25 cellular contexts compared by ENCODE assay signal in the genomic region with DNA sequence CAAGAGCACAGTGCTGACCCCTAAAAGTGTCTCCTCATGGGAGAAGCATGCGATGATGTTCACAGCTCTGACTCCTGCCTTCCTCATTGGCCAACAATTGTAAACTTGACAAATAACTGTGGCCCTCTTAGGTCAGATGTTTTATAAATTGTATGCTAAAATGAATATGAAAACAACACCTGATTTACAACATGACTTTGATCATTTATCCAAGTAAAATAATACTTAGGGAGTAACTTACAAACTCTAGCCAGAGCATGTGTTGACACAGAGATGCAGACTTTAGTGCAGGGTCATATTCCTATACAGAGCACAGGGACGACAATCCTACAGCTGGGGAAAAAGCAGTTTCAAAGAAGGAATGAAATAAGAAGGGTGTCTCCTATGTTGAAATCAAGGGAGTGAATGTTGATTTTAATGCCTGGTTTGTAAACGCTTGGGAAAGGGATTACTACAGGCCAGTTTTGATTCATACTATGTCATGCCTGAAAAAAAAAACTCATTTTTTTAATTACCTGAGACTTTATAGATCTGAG.
"Had no signal": no experiment of that assay in that cellular context is flagged by ENCODE, and none has a peak within 500 bp of the region (broad histone marks: within the 10 kb centered on the region; RNA-seq: fewer than 3 reads in every experiment).

No MANE protein-coding gene starts in this region.

- H3K27me3 ChIP-seq: heart right ventricle, stomach, thyroid gland had no signal

- H3K4me1 ChIP-seq: heart right ventricle, lower lobe of right lung, parathyroid adenoma, thyroid gland had no signal

- H3K36me3 ChIP-seq: heart right ventricle, lower lobe of right lung, stomach, thyroid gland had no signal

- H3K36me3 Mint-ChIP-seq: immature natural killer cell; natural killer cell; stimulated activated effector memory CD8-positive, alpha-beta T cell treated with anti-CD3 and anti-CD28 coated beads, Interleukin-12 subunit alpha, Interleukin-12 subunit beta, amount 100 ng/mL, for 72 hours had no signal

- H3K9me3 ChIP-seq: heart right ventricle, lower lobe of right lung, stomach, thyroid gland had no signal

- H2AFZ ChIP-seq: parathyroid adenoma had no signal

- H3K4me1 Mint-ChIP-seq: immature natural killer cell; natural killer cell; stimulated activated effector memory CD8-positive, alpha-beta T cell treated with anti-CD3 and anti-CD28 coated beads, Interleukin-12 subunit alpha, Interleukin-12 subunit beta, amount 100 ng/mL, for 72 hours had no signal

- H3K4me3 ChIP-seq: heart right ventricle, lower lobe of right lung, stomach, thyroid gland had no signal

- H3K4me3 Mint-ChIP-seq: effector memory CD8-positive, alpha-beta T cell; immature natural killer cell; natural killer cell; neural crest cell; stimulated activated effector memory CD8-positive, alpha-beta T cell treated with anti-CD3 and anti-CD28 coated beads, Interleukin-12 subunit alpha, Interleukin-12 subunit beta, amount 100 ng/mL, for 72 hours had no signal

- H3K9me3 Mint-ChIP-seq: effector memory CD8-positive, alpha-beta T cell; immature natural killer cell; natural killer cell; neural crest cell; stimulated activated effector memory CD8-positive, alpha-beta T cell treated with anti-CD3 and anti-CD28 coated beads, Interleukin-12 subunit alpha, Interleukin-12 subunit beta, amount 100 ng/mL, for 72 hours had no signal

- H3K27ac Mint-ChIP-seq: effector memory CD8-positive, alpha-beta T cell; immature natural killer cell; natural killer cell; progenitor cell of endocrine pancreas; stimulated activated effector memory CD8-positive, alpha-beta T cell treated with anti-CD3 and anti-CD28 coated beads, Interleukin-12 subunit alpha, Interleukin-12 subunit beta, amount 100 ng/mL, for 72 hours had no signal

- ATAC-seq: effector memory CD8-positive, alpha-beta T cell; heart right ventricle; left colon; left ventricle myocardium superior; natural killer cell; sciatic nerve; stimulated activated effector memory CD8-positive, alpha-beta T cell treated with anti-CD3 and anti-CD28 coated beads, Interleukin-12 subunit alpha, Interleukin-12 subunit beta, amount 100 ng/mL, for 72 hours had no signal

- DNase-seq: cerebellar nuclear complex; cortex of kidney; effector memory CD8-positive, alpha-beta T cell; foreskin melanocyte; glutamatergic neuron; heart right ventricle; hippocampal formation; immature natural killer cell; islet precursor cell; kidney glomerular epithelial cell; left colon; left ventricle myocardium superior; lower lobe of right lung; natural killer cell; stimulated activated CD4-positive, alpha-beta T cell treated with anti-CD3 and anti-CD28 coated beads, Interleukin-2, amount 100 ng/mL, for 24 hours; stimulated activated CD4-positive, alpha-beta T cell treated with anti-CD3 and anti-CD28 coated beads, Interleukin-4, amount 100 ng/mL, for 24 hours; stimulated activated naive CD4-positive, alpha-beta T cell treated with Interleukin-2 at 50 U/mL for 16 hours; stomach; thyroid gland; trophoblast cell had no signal

- H3K9ac ChIP-seq: parathyroid adenoma had no signal

- H3K27ac ChIP-seq: heart right ventricle, lower lobe of right lung, parathyroid adenoma, stomach, thyroid gland had no signal
